ENCODE assay signal across 22 cellular contexts in the genomic region with DNA sequence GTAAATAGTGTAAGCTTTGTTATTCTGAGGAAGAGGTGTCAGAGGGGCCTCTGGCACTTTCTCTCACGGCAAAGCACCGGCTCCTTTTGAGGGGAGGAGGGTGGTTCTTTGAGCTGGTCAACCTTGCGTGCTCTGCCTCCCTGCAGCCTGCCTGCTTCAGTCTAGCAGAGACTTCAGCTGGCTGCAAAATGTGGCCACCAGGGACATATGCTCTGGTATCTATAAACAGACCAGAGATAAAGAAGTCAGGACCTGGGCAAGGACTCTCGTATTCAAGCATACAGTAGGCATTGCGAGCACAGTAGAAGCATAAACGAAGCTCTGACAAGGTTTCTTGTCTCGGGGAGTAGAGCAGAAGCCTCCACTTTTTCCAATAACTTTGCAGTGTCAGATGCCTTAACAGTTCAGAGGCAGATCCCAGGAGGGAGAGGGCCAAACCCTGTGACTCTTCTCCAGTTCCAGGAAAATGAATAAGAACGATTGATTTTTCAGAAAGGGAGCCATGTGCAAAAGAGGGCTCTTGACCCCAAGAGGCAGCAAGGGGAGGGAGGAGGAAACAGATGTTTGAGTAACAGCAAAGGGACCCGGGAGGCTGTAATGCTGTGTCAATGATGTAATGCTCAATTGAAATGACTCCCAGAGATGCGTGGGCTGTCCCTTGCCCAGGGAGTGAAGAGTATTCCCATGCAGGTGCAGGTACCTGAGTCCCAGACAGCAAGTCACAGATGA. TPM values are rescaled to one million over a fixed set of nuclear protein-coding genes. Genes with fewer than 3 reads are reported as not detected.
DNase-seq lines count a peak whose midpoint lies in the region; TF ChIP-seq lines count a peak whose summit lies in the region.
"Had no signal": no experiment of that assay in that cellular context is flagged by ENCODE, and none has a peak within 500 bp of the region (broad histone marks: within the 10 kb centered on the region; RNA-seq: fewer than 3 reads in every experiment).

No MANE protein-coding gene starts in this region.

- peak overlapping the region; percentile 69 for H2AFZ ChIP-seq in neuronal stem cell (ENCODE audit: low read length)

- no peak overlapping the region for H2BK12ac ChIP-seq in neuronal stem cell (ENCODE audit: low read length)

- no peaks in the 10 kb centered on the region for H3K36me3 Mint-ChIP-seq in chondrocyte (ENCODE audit: low read depth)
- H3K36me3 Mint-ChIP-seq: activated naive CD4-positive, alpha-beta T cell treated with anti-CD3 and anti-CD28 coated beads, Interleukin-2, amount 50 U/mL, for 72 hours; brain; naive thymus-derived CD8-positive, alpha-beta T cell; type B pancreatic cell had no signal

- no peak overlapping the region for H3K4me2 ChIP-seq in neuronal stem cell (ENCODE audit: insufficient read depth, low read length, poor library complexity, severe bottlenecking)
- H3K4me2 ChIP-seq: SK-N-SH had no signal

- WGBS in esophagus muscularis mucosa = 45% methylated on average over 10 of the region's 10 CpGs
- WGBS in neuronal stem cell (ENCODE audit: extremely low coverage in 2 of 2, insufficient read length in 2 of 2, insufficient replicate concordance in 1 of 2), 2 donors = no CpG with 5 or more reads among the region's 10 CpGs

- DNase-seq in NCI-H2227 treated with DMSO at 0.1 percent for 48 hours (lab: John Stamatoyannopoulos, UW) (peak; percentile 4), NCI-H2227 (lab: John Stamatoyannopoulos, UW; ENCODE audit: unreplicated experiment) (no peak), NB4 (ENCODE audit: low read depth) (peak; percentile 37), esophagus muscularis mucosa (ENCODE audit: extremely low spot score) (no peak), neuronal stem cell (ENCODE audit: low spot score) (no peak), T-helper 1 cell (no peak), chondrocyte (ENCODE audit: low spot score) (no peak)
- DNase-seq in effector memory CD4-positive, alpha-beta T cell = no peak
- DNase-seq: activated T-cell treated with anti-CD3 and anti-CD28 coated beads, Interleukin-2, amount 50 U/mL, for 24 hours; CD4-positive, alpha-beta T cell; islet precursor cell; naive thymus-derived CD8-positive, alpha-beta T cell; NCI-H1694; SK-N-SH; stimulated activated naive CD8-positive, alpha-beta T cell treated with anti-CD3 and anti-CD28 coated beads, Interleukin-15, Interleukin-2, amounts not matched to agents 100 U/mL and 50 U/mL, for 24 hours had no signal

- H3K18ac ChIP-seq in neuronal stem cell (ENCODE audit: low read length) = no peak overlapping the region

- no peak overlapping the region for H2AK5ac ChIP-seq in neuronal stem cell (ENCODE audit: low read depth, low read length)

- H3K23ac ChIP-seq in neuronal stem cell (ENCODE audit: low read depth, low read length, poor library complexity) = no peak overlapping the region

- no peaks in the 10 kb centered on the region for H3K27me3 Mint-ChIP-seq in chondrocyte (ENCODE audit: low read depth)
- H3K27me3 Mint-ChIP-seq: activated T-cell treated with anti-CD3 and anti-CD28 coated beads, Interleukin-2, amount 50 U/mL, for 24 hours; CD4-positive, alpha-beta T cell; naive thymus-derived CD8-positive, alpha-beta T cell; type B pancreatic cell had no signal

- H3K36me3 ChIP-seq in esophagus muscularis mucosa = no peaks in the 10 kb centered on the region
- H3K36me3 ChIP-seq in neuronal stem cell (replicated peaks in 1 of 2; ENCODE audit: control insufficient read depth in 2 of 2, insufficient read depth in 2 of 2, low read length in 2 of 2) = no peaks in the 10 kb centered on the region
- H3K36me3 ChIP-seq in effector memory CD4-positive, alpha-beta T cell (ENCODE audit: control insufficient read depth, insufficient read depth, low read length) = no peaks in the 10 kb centered on the region

- no peak overlapping the region for H3K4ac ChIP-seq in neuronal stem cell (ENCODE audit: low read length)

- H4K91ac ChIP-seq in neuronal stem cell (ENCODE audit: low read depth, low read length, poor library complexity) = no peak overlapping the region

- peaks cover 4% of the 10 kb centered on the region for H3K9me3 Mint-ChIP-seq in chondrocyte (ENCODE audit: low read depth)
- H3K9me3 Mint-ChIP-seq: brain; CD4-positive, alpha-beta T cell; type B pancreatic cell had no signal

- H3K4me1 Mint-ChIP-seq in chondrocyte (ENCODE audit: low read depth) = peaks cover 6% of the 10 kb centered on the region

- H3K27me3 ChIP-seq in esophagus muscularis mucosa (no peaks in the 10 kb centered on the region), neuronal stem cell (ENCODE audit: control insufficient read depth in 3 of 3, insufficient read depth in 3 of 3, low read depth in 1 of 3, low read length in 3 of 3) (no peaks in the 10 kb centered on the region)
- no peaks in the 10 kb centered on the region for H3K27me3 ChIP-seq in effector memory CD4-positive, alpha-beta T cell (replicated peaks; ENCODE audit: control insufficient read depth, insufficient read depth, low read length, poor library complexity, severe bottlenecking)

- no peak overlapping the region for H3K9ac ChIP-seq in neuronal stem cell (ENCODE audit: low read depth, low read length, poor library complexity)
- H3K9ac ChIP-seq: SK-N-SH had no signal

- H2BK120ac ChIP-seq in neuronal stem cell (ENCODE audit: low read depth, low read length) = no peak overlapping the region

- no peak for TF ChIP-seq EP300 in esophagus muscularis mucosa (IDR thresholded peaks at IDR 0.05)

- no peak overlapping the region for H2BK5ac ChIP-seq in neuronal stem cell (ENCODE audit: low read length)

- H3K9me3 ChIP-seq in esophagus muscularis mucosa (no peaks in the 10 kb centered on the region), neuronal stem cell (replicated peaks in 1 of 2; ENCODE audit: control insufficient read depth in 2 of 2, insufficient read depth in 1 of 2, low read depth in 1 of 2, low read length in 2 of 2) (no peaks in the 10 kb centered on the region)
- no peaks in the 10 kb centered on the region for H3K9me3 ChIP-seq in effector memory CD4-positive, alpha-beta T cell (ENCODE audit: control insufficient read depth, low read length)
- H3K9me3 ChIP-seq: SK-N-SH had no signal

- H3K79me1 ChIP-seq in neuronal stem cell (ENCODE audit: low read depth, low read length) = no peaks in the 10 kb centered on the region

- intact Hi-C loops in esophagus muscularis mucosa (cut with DNase I) = no loop called here

- H3K4me3 ChIP-seq in NB4 (ENCODE audit: low read depth, low read length) (no peak overlapping the region), esophagus muscularis mucosa (no peak overlapping the region), neuronal stem cell (ENCODE audit: low read length in 2 of 2) (no peak overlapping the region)
- no peak overlapping the region for H3K4me3 ChIP-seq in effector memory CD4-positive, alpha-beta T cell (ENCODE audit: insufficient read depth, low read depth, low read length, poor library complexity, severe bottlenecking)

- no peak overlapping the region for H3K14ac ChIP-seq in neuronal stem cell (ENCODE audit: low read length)

- TF ChIP-seq CTCF in NB4 (IDR thresholded peaks at IDR 0.05; ENCODE audit: low read depth, low read length) = no peak
- TF ChIP-seq CTCF in esophagus muscularis mucosa (IDR thresholded peaks at IDR 0.05) = no peak
- no peak for TF ChIP-seq CTCF in chondrocyte (IDR thresholded peaks at IDR 0.05)

- peaks cover 9 to 39% (median 25%) of the 10 kb centered on the region in 4 donors for H3K4me1 ChIP-seq in esophagus muscularis mucosa
- peaks cover 0 to 6% of the 10 kb centered on the region in 2 donors for H3K4me1 ChIP-seq in neuronal stem cell (ENCODE audit: control insufficient read depth in 2 of 2, insufficient read depth in 1 of 2, low read depth in 1 of 2, low read length in 2 of 2)
- H3K4me1 ChIP-seq in effector memory CD4-positive, alpha-beta T cell (ENCODE audit: control insufficient read depth, insufficient read depth, low read length, poor library complexity, severe bottlenecking) = no peaks in the 10 kb centered on the region

- H3K4me3 Mint-ChIP-seq in chondrocyte (ENCODE audit: unreplicated experiment) = no peak overlapping the region
- H3K4me3 Mint-ChIP-seq: activated T-cell treated with anti-CD3 and anti-CD28 coated beads, Interleukin-2, amount 50 U/mL, for 24 hours; brain; CD4-positive, alpha-beta T cell; naive thymus-derived CD8-positive, alpha-beta T cell; type B pancreatic cell had no signal

- no peak overlapping the region for H4K8ac ChIP-seq in neuronal stem cell (ENCODE audit: low read depth, low read length)

- H3K27ac Mint-ChIP-seq in chondrocyte (ENCODE audit: unreplicated experiment) = no peak overlapping the region
- H3K27ac Mint-ChIP-seq: activated naive CD4-positive, alpha-beta T cell treated with anti-CD3 and anti-CD28 coated beads, Interleukin-2, amount 50 U/mL, for 72 hours; activated T-cell treated with anti-CD3 and anti-CD28 coated beads, Interleukin-2, amount 50 U/mL, for 24 hours; CD4-positive, alpha-beta T cell; type B pancreatic cell had no signal

- H3K27ac ChIP-seq in esophagus muscularis mucosa (replicated peaks in 1 of 4) (peak overlapping the region in 3 of 4 donors; percentile 19 to 37 (median 36)), neuronal stem cell (replicated peaks; ENCODE audit: low read length) (no peak overlapping the region)
- no peak overlapping the region for H3K27ac ChIP-seq in effector memory CD4-positive, alpha-beta T cell (ENCODE audit: insufficient read depth, low read length, poor library complexity, severe bottlenecking)

- TF ChIP-seq POLR2A in NB4 (IDR thresholded peaks at IDR 0.05; ENCODE audit: extremely low read depth, insufficient read length) = no peak
- no peak for TF ChIP-seq POLR2A in esophagus muscularis mucosa (IDR thresholded peaks at IDR 0.05; ENCODE audit: low read depth)

- no peak overlapping the region for H2BK15ac ChIP-seq in neuronal stem cell (ENCODE audit: low read length)

RNA-seq across cellular contexts. Expression of gene TEX13D, which starts 57.9 kb away (rescaled TPM):
- total RNA-seq in esophagus muscularis mucosa = under 1 TPM; 0.17 to 0.66 (median 0.37) TPM
- 0.03 TPM for polyA plus RNA-seq in neuronal stem cell (2013, experiment 1 of 2)
- 0.01 TPM for polyA plus RNA-seq in neuronal stem cell (2013, experiment 2 of 2)
- not detected in 3 replicates for total RNA-seq in chondrocyte
- total RNA-seq: CD4-positive, alpha-beta T cell; glomerular endothelial cell; HT-29; naive thymus-derived CD8-positive, alpha-beta T cell; NCI-H460; renal cortical epithelial cell had no signal
- polyA plus RNA-seq: naive thymus-derived CD8-positive, alpha-beta T cell; SK-N-SH had no signal

Comparison
In these comparisons a context has a peak if more than half of its experiments do, and no peak if none do; other contexts are left out.
1. DNase-seq: peak in NCI-H2227 treated with DMSO at 0.1 percent for 48 hours (single experiment) and NB4 (single experiment); none in NCI-H2227 (single experiment), esophagus muscularis mucosa (single experiment), neuronal stem cell (single experiment), effector memory CD4-positive, alpha-beta T cell (0 of 3), T-helper 1 cell (0 of 5) and chondrocyte (single experiment).
2. H3K27ac ChIP-seq: peak in esophagus muscularis mucosa (3 of 4); none in neuronal stem cell (single experiment) and effector memory CD4-positive, alpha-beta T cell (single experiment).